Comparison of ENCODE assay signal across 17 cellular contexts in genomic region chr21:40504825-40505224, GRCh38.
DNase-seq lines count a peak whose midpoint lies in the region; FAIRE-seq and TF ChIP-seq lines count a peak whose summit lies in the region.
"Had no signal": no experiment of that assay in that cellular context is flagged by ENCODE, and none has a peak within 500 bp of the region (broad histone marks: within the 10 kb centered on the region; RNA-seq: fewer than 3 reads in every experiment).

No MANE protein-coding gene starts in this region.

- H4K8ac ChIP-seq in H1 (ENCODE audit: extremely low read depth, insufficient read depth, low read length): no peak overlapping the region

- H3K56ac ChIP-seq in H1 (replicated peaks; ENCODE audit: insufficient read length, low read depth, low read length): no peak overlapping the region

- no peaks in the 10 kb centered on the region for H3K9me2 ChIP-seq in SK-N-SH

- no peak for FAIRE-seq in H1 (lab: Jason Lieb, UNC)
- FAIRE-seq: A549, D721Med, GM12878 had no signal

- TF ChIP-seq CTCF in LNCaP clone FGC (IDR thresholded peaks at IDR 0.05; ENCODE audit: control insufficient read depth, extremely low read depth, insufficient read depth) (0 out of 2 replicates have a peak, but pooled peaks have one; percentile 7), H1 (IDR thresholded peaks at IDR 0.05; ENCODE audit: control extremely low read depth in 1 of 3, insufficient read depth in 1 of 3, low read depth in 1 of 3, low read length in 3 of 3) (peak in 2 of 3 experiments; percentile 29 to 38; a peak in 2 of 4 replicates), SK-N-SH (IDR thresholded peaks at IDR 0.05) (no peak), tibial artery (IDR thresholded peaks at IDR 0.05) (no peak)

- H3K27me3 ChIP-seq in H1 (replicated peaks in 1 of 4; ENCODE audit: control insufficient read depth in 3 of 4, extremely low read depth in 1 of 4, insufficient read depth in 3 of 4, low read length in 3 of 4) (peaks cover 0 to 1% (median 0%) of the 10 kb centered on the region in 4 experiments; a peak in 1 of 7 replicates), SK-N-SH (ENCODE audit: insufficient read depth) (no peaks in the 10 kb centered on the region), tibial artery (no peaks in the 10 kb centered on the region)

- TF ChIP-seq RAD21 in H1 (IDR thresholded peaks at IDR 0.05 in 1 of 2, conservative IDR thresholded peaks at IDR 0.05 in 1 of 2; ENCODE audit: low read depth in 2 of 2, low read length in 2 of 2): peak; percentile 38 to 48
- no peak for TF ChIP-seq RAD21 in SK-N-SH (IDR thresholded peaks at IDR 0.05; ENCODE audit: low read length)

- H3K27ac ChIP-seq in H1 (ENCODE audit: low read depth, low read length): no peak overlapping the region
- H3K27ac ChIP-seq in SK-N-SH (ENCODE audit: low read depth in 2 of 2, low read length in 1 of 2): no peak overlapping the region
- H3K27ac ChIP-seq in tibial artery: no peak overlapping the region
- H3K27ac ChIP-seq: 22Rv1, A549, C4-2B had no signal

- no peak overlapping the region for H3K4ac ChIP-seq in H1 (replicated peaks; ENCODE audit: insufficient read length, low read depth, low read length)

- TF ChIP-seq EP300 in H1 (IDR thresholded peaks at IDR 0.05; ENCODE audit: borderline replicate concordance in 1 of 2, low read depth in 2 of 2, low read length in 2 of 2): no peak
- TF ChIP-seq EP300 in SK-N-SH (IDR thresholded peaks at IDR 0.05; ENCODE audit: borderline replicate concordance in 1 of 2, low read depth in 1 of 2, low read length in 1 of 2): no peak

- H3K4me2 ChIP-seq in H1 (ENCODE audit: insufficient read depth in 1 of 2, low read depth in 2 of 2, low read length in 2 of 2) (no peak overlapping the region), SK-N-SH (no peak overlapping the region)
- H3K4me2 ChIP-seq: A549 had no signal

- H2AFZ ChIP-seq in H1 (ENCODE audit: low read length): no peak overlapping the region
- H2AFZ ChIP-seq in SK-N-SH (ENCODE audit: low read depth): no peak overlapping the region

- H3K79me1 ChIP-seq in H1 (ENCODE audit: low read depth, low read length): no peaks in the 10 kb centered on the region

- H3K18ac ChIP-seq in H1 (ENCODE audit: extremely low read depth, low read length): no peak overlapping the region

- intact Hi-C loops in tibial artery (cut with DNase I; ENCODE audit: low total_unique reads): no loop called here

- H3K4me3 ChIP-seq in LNCaP clone FGC (ENCODE audit: low read depth, low read length): no peak overlapping the region
- no peak overlapping the region for H3K4me3 ChIP-seq in H1 (ENCODE audit: extremely low read depth in 1 of 4, insufficient read depth in 2 of 4, low read depth in 3 of 4, low read length in 4 of 4)
- H3K4me3 ChIP-seq in SK-N-SH (ENCODE audit: low read depth in 2 of 2, low read length in 1 of 2): no peak overlapping the region
- no peak overlapping the region for H3K4me3 ChIP-seq in tibial artery
- H3K4me3 ChIP-seq: A549, GM12878 had no signal

- H3K9me3 ChIP-seq in H1 (ENCODE audit: insufficient read depth in 2 of 2, low read depth in 1 of 2, low read length in 1 of 2): no peaks in the 10 kb centered on the region
- H3K9me3 ChIP-seq in SK-N-SH: no peaks in the 10 kb centered on the region
- no peaks in the 10 kb centered on the region for H3K9me3 ChIP-seq in tibial artery
- H3K9me3 ChIP-seq: A549, Caco-2 had no signal

- H2BK12ac ChIP-seq in H1 (ENCODE audit: low read depth, low read length): no peak overlapping the region

- WGBS in H1 (ENCODE audit: extremely low coverage in 1 of 2, insufficient coverage in 1 of 2, insufficient read length in 1 of 2, insufficient replicate concordance in 2 of 2, low coverage in 1 of 2, low lambda C conversion rate in 2 of 2, missing lambda C conversion rate in 1 of 2), 2 experiments: 88% methylated on average over 1 of the region's 1 CpG; no CpG with 5 or more reads in 1 of the 2 experiments
- WGBS in SK-N-SH (ENCODE audit: low lambda C conversion rate): 11% methylated on average over 1 of the region's 1 CpG

- H3K36me3 ChIP-seq in H1 (ENCODE audit: control insufficient read depth in 2 of 4, insufficient read depth in 4 of 4, low read length in 3 of 4): no peaks in the 10 kb centered on the region
- no peaks in the 10 kb centered on the region for H3K36me3 ChIP-seq in SK-N-SH (replicated peaks in 1 of 2; ENCODE audit: control insufficient read depth in 1 of 2, insufficient read depth in 2 of 2, low read length in 1 of 2)
- no peaks in the 10 kb centered on the region for H3K36me3 ChIP-seq in tibial artery

- no peak overlapping the region for H2BK20ac ChIP-seq in H1 (ENCODE audit: low read length)

- H4K5ac ChIP-seq in H1 (ENCODE audit: insufficient read length, low read depth, low read length): no peak overlapping the region

- no peak overlapping the region for H4K91ac ChIP-seq in H1 (replicated peaks; ENCODE audit: insufficient read length, low read length)

- TF ChIP-seq POLR2A in H1 (IDR thresholded peaks at IDR 0.05; ENCODE audit: control extremely low read depth in 1 of 2, low read depth in 2 of 2, low read length in 2 of 2): no peak

- no peak overlapping the region for H2BK15ac ChIP-seq in H1 (ENCODE audit: low read length)

- no peak overlapping the region for H2BK120ac ChIP-seq in H1 (replicated peaks; ENCODE audit: low read depth, low read length)

- H3K23me2 ChIP-seq in H1 (ENCODE audit: low read depth, low read length): no peaks in the 10 kb centered on the region

- POLR2A ChIA-PET in H1 (lab: Charles Lee; ENCODE audit: partially characterized antibody) (no interaction called here), SK-N-SH (lab: Yijun Ruan, JAX) (no interaction called here)

- H3F3A ChIP-seq in SK-N-SH (replicated peaks; ENCODE audit: insufficient read depth): no peaks in the 10 kb centered on the region

- peak; percentile 14 for DNase-seq in DMS53 (lab: John Stamatoyannopoulos, UW)
- no peak for DNase-seq in DMS53 treated with DMSO at 0.1 percent for 48 hours (lab: John Stamatoyannopoulos, UW; ENCODE audit: unreplicated experiment)
- DNase-seq in LNCaP clone FGC (ENCODE audit: low read depth): no peak
- no peak for DNase-seq in H1 (ENCODE audit: low read depth in 1 of 2, low spot score in 2 of 2)
- no peak for DNase-seq in iPS-NIHi7 (ENCODE audit: extremely low spot score)
- DNase-seq in SK-N-SH: no peak
- DNase-seq in tibial artery: no peak
- DNase-seq: AML-193; Caco-2; CD4-positive, alpha-beta T cell; DMS79 treated with DMSO at 0.1 percent for 48 hours; HCEC 1CT had no signal

- H3K79me2 ChIP-seq in H1 (ENCODE audit: control insufficient read depth in 1 of 2, insufficient read depth in 2 of 2, low read length in 2 of 2) (no peaks in the 10 kb centered on the region), SK-N-SH (ENCODE audit: insufficient read depth) (no peaks in the 10 kb centered on the region)

- CTCF ChIA-PET in H1 (lab: Charles Lee; ENCODE audit: partially characterized antibody): interaction anchor here (0.7 to 1.1 kb wide), 3 partner anchors 8 to 183 kb away, joined by 4 to 6 read pairs (median 4); no protein-coding TSS in a partner anchor
- CTCF ChIA-PET in SK-N-SH (lab: Yijun Ruan, JAX): interaction anchor here (1.1 to 3.5 kb wide), 5 partner anchors 8 to 38 kb away, joined by 4 to 10 read pairs (median 6); no protein-coding TSS in a partner anchor

- no peak overlapping the region for H3K9ac ChIP-seq in H1 (replicated peaks in 1 of 4; ENCODE audit: extremely low read depth in 1 of 4, low read depth in 3 of 4, low read length in 3 of 4)
- H3K9ac ChIP-seq in SK-N-SH: no peak overlapping the region

- no peak overlapping the region for H2AK5ac ChIP-seq in H1 (ENCODE audit: low read depth, low read length)

- no peak overlapping the region for H3K23ac ChIP-seq in H1 (ENCODE audit: insufficient read length)

- no peak overlapping the region for H3K14ac ChIP-seq in H1 (ENCODE audit: insufficient read length)

- H3K4me1 ChIP-seq in H1 (replicated peaks in 1 of 4; ENCODE audit: control insufficient read depth in 3 of 4, insufficient read depth in 4 of 4, low read length in 3 of 4): no peaks in the 10 kb centered on the region
- no peaks in the 10 kb centered on the region; a peak in 1 of 4 replicates for H3K4me1 ChIP-seq in SK-N-SH (ENCODE audit: control insufficient read depth in 1 of 2, insufficient read depth in 2 of 2, low read depth in 1 of 2, low read length in 1 of 2)
- no peaks in the 10 kb centered on the region for H3K4me1 ChIP-seq in tibial artery
- H3K4me1 ChIP-seq: Caco-2 had no signal

- H4K20me1 ChIP-seq in H1 (replicated peaks in 1 of 2; ENCODE audit: control insufficient read depth in 1 of 2, insufficient read depth in 2 of 2, low read length in 2 of 2): no peaks in the 10 kb centered on the region
- no peaks in the 10 kb centered on the region for H4K20me1 ChIP-seq in SK-N-SH (ENCODE audit: insufficient read depth)

- H2BK5ac ChIP-seq in H1 (ENCODE audit: low read depth, low read length): no peak overlapping the region

TF ChIP-seq in H1, 55 proteins besides CTCF, POLR2A, EP300 and RAD21 (continues in another document):
- TF ChIP-seq TAF7 (optimal IDR thresholded peaks at IDR 0.05; ENCODE audit: borderline replicate concordance, low read depth, low read length) (no peak), RXRA (IDR thresholded peaks at IDR 0.05; ENCODE audit: insufficient read depth, low read depth, low read length) (no peak), FOSL1 (IDR thresholded peaks at IDR 0.05; ENCODE audit: insufficient read depth, low read depth, low read length) (no peak), SP2 (IDR thresholded peaks at IDR 0.05; ENCODE audit: low read length) (no peak), NANOG (IDR thresholded peaks at IDR 0.05; ENCODE audit: insufficient read depth, low read depth, low read length, poor library complexity, severe bottlenecking) (no peak), SUZ12 (IDR thresholded peaks at IDR 0.05; ENCODE audit: low read length) (no peak)

TF ChIP-seq in SK-N-SH, 30 proteins besides CTCF, POLR2A, EP300 and RAD21 (continues in another document):
- TF ChIP-seq PBX3 (IDR thresholded peaks at IDR 0.05) (no peak), FOXJ3 (CRISPR knock-in tag; IDR thresholded peaks at IDR 0.05) (no peak), TEAD4 (IDR thresholded peaks at IDR 0.05; ENCODE audit: borderline replicate concordance, insufficient read depth) (no peak), FOXM1 (IDR thresholded peaks at IDR 0.05; ENCODE audit: low read depth) (no peak), NFIC (IDR thresholded peaks at IDR 0.05; ENCODE audit: borderline replicate concordance) (no peak), MXI1 (IDR thresholded peaks at IDR 0.05; ENCODE audit: low read depth, low read length) (no peak), ELF1 (IDR thresholded peaks at IDR 0.05) (no peak), FOSL2 (IDR thresholded peaks at IDR 0.05; ENCODE audit: borderline replicate concordance, low read depth) (no peak)

Comparison
In these comparisons a context has a peak if more than half of its experiments do, and no peak if none do; other contexts are left out.
1. CTCF ChIP-seq: peak in LNCaP clone FGC (single experiment) and H1 (2 of 3); none in SK-N-SH (single experiment) and tibial artery (0 of 2).